Comparison of ENCODE assay signal across 27 cellular contexts in the genomic region with DNA sequence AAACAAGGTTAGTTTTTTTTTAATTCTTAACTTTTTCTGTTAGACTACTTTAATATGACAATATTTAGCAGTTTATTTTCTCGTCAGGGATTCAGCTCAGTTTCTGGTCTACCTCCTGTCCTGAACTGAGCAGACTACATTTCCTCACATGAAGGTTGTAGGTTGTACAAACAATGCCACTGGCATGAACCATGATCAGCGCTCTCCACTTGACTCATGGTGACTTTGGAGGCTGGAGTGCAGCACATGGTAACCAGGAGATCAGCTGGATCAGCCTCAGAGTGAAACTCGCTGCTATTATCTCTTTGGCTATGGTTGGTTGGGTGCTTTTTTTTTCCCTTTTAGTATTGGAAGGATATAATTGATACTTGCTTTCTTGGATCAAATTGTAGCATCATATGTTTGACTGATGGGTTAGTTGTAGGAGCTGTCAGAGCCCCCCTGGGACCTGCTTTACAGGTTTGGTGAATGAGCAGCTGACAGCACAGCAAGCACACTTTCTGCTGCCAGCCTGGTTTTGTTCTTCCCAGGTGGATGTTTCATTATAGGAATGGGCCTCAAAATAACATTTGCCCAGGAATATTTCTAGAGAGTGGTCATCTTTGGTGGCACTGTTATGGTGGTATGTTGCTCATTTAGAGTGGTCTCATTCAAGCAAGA.
DNase-seq lines count a peak whose midpoint lies in the region; ATAC-seq and TF ChIP-seq lines count a peak whose summit lies in the region.
"Had no signal": no experiment of that assay in that cellular context is flagged by ENCODE, and none has a peak within 500 bp of the region (broad histone marks: within the 10 kb centered on the region; RNA-seq: fewer than 3 reads in every experiment).

No MANE protein-coding gene starts in this region.

- no peak overlapping the region for H3K27ac ChIP-seq in esophagus muscularis mucosa (replicated peaks in 1 of 4)
- H3K27ac ChIP-seq: BLaER1, GM23248, heart left ventricle, prostate gland, tibial artery had no signal

- intact Hi-C loops in esophagus muscularis mucosa (cut with DNase I), result no loop called here

- H3K4me3 Mint-ChIP-seq in nephron progenitor cell, result no peak overlapping the region
- H3K4me3 Mint-ChIP-seq: activated CD4-positive, alpha-beta memory T cell treated with anti-CD3 and anti-CD28 coated beads, Interleukin-2, amount 10 ng/mL, durations not matched to agents 7 days and 5 days; activated T-helper 1 cell treated with anti-CD3 and anti-CD28 coated beads, Interleukin-12 subunit alpha, Interleukin-12 subunit beta, Interleukin-2, Interleukin-4 antibody, amounts not matched to agents 30 ng/mL and 10 ng/mL and 1 ng/mL, durations not matched to agents 14 hours and 24 hours and 36 hours; naive B cell had no signal

- no peaks in the 10 kb centered on the region for H3K27me3 ChIP-seq in esophagus muscularis mucosa
- H3K27me3 ChIP-seq: BLaER1, heart left ventricle, tibial artery had no signal

- no peak for TF ChIP-seq POLR2A in esophagus muscularis mucosa (IDR thresholded peaks at IDR 0.05; ENCODE audit: low read depth)

- H3K36me3 ChIP-seq in esophagus muscularis mucosa, result no peaks in the 10 kb centered on the region
- H3K36me3 ChIP-seq: heart left ventricle, prostate gland, tibial artery had no signal

- H3K9me3 ChIP-seq in esophagus muscularis mucosa, result peaks cover 0 to 7% (median 2%) of the 10 kb centered on the region in 4 donors
- H3K9me3 ChIP-seq: prostate gland had no signal

- peak overlapping the region; percentile 14 for H3K27ac Mint-ChIP-seq in nephron progenitor cell
- H3K27ac Mint-ChIP-seq: activated CD4-positive, alpha-beta memory T cell treated with anti-CD3 and anti-CD28 coated beads, Interleukin-2, amount 10 ng/mL, durations not matched to agents 7 days and 5 days; activated T-helper 1 cell treated with anti-CD3 and anti-CD28 coated beads, Interleukin-12 subunit alpha, Interleukin-12 subunit beta, Interleukin-2, Interleukin-4 antibody, amounts not matched to agents 30 ng/mL and 10 ng/mL and 1 ng/mL, durations not matched to agents 14 hours and 24 hours and 36 hours had no signal

- H3K9me3 Mint-ChIP-seq in nephron progenitor cell, result peaks cover 18% of the 10 kb centered on the region

- ATAC-seq in GM21576 (IDR thresholded peaks at IDR 0.05; ENCODE audit: unreplicated experiment) (no peak), HG03280 (IDR thresholded peaks at IDR 0.05; ENCODE audit: unreplicated experiment) (no peak)
- ATAC-seq: heart left ventricle, sciatic nerve had no signal

- H3K4me3 ChIP-seq in esophagus muscularis mucosa, result no peak overlapping the region
- H3K4me3 ChIP-seq: BLaER1, GM23248, heart left ventricle, prostate gland, tibial artery had no signal

- H3K4me1 ChIP-seq in esophagus muscularis mucosa, result no peaks in the 10 kb centered on the region
- H3K4me1 ChIP-seq: BLaER1, heart left ventricle, tibial artery had no signal

- no peak for TF ChIP-seq EP300 in esophagus muscularis mucosa (IDR thresholded peaks at IDR 0.05)

- 95% methylated on average over 3 of the region's 3 CpGs for WGBS in esophagus muscularis mucosa

- peaks cover 16% of the 10 kb centered on the region for H3K36me3 Mint-ChIP-seq in nephron progenitor cell (ENCODE audit: low read depth)

- DNase-seq in DMS153 treated with DMSO at 0.1 percent for 48 hours (lab: John Stamatoyannopoulos, UW; ENCODE audit: unreplicated experiment) (peak; percentile 24), NCI-H146 treated with DMSO at 0.1 percent for 48 hours (lab: John Stamatoyannopoulos, UW; ENCODE audit: unreplicated experiment) (peak; percentile 17), NCI-H510A treated with DMSO at 0.1 percent for 48 hours (lab: John Stamatoyannopoulos, UW) (peak; percentile 52), nephron progenitor cell (no peak), esophagus muscularis mucosa (ENCODE audit: extremely low spot score) (no peak)
- DNase-seq: activated CD4-positive, alpha-beta memory T cell treated with anti-CD3 and anti-CD28 coated beads, Interleukin-2, amount 10 ng/mL, durations not matched to agents 7 days and 5 days; activated CD4-positive, alpha-beta T cell treated with anti-CD3 and anti-CD28 coated beads for 1 hour; activated CD8-positive, alpha-beta memory T cell treated with anti-CD3 and anti-CD28 coated beads, Interleukin-2, amount 50 U/mL, for 4 hours; activated naive CD4-positive, alpha-beta T cell treated with Interleukin-2 at 50 U/mL for 16 hours; DND-41; foreskin fibroblast; GM23248; heart left ventricle; midbrain; naive B cell; NCI-H1048; NCI-H774; nucleus accumbens; SIG-M5; SW 1271; tibial artery had no signal

- H3K27me3 Mint-ChIP-seq in nephron progenitor cell (ENCODE audit: low read depth, poor library complexity), result peaks cover 8% of the 10 kb centered on the region
- H3K27me3 Mint-ChIP-seq: activated CD4-positive, alpha-beta memory T cell treated with anti-CD3 and anti-CD28 coated beads, Interleukin-2, amount 10 ng/mL, durations not matched to agents 7 days and 5 days; naive B cell had no signal

- no peak for TF ChIP-seq CTCF in nephron progenitor cell (IDR thresholded peaks at IDR 0.05)
- TF ChIP-seq CTCF in esophagus muscularis mucosa (IDR thresholded peaks at IDR 0.05), result no peak

- H3K4me1 Mint-ChIP-seq in nephron progenitor cell, result peaks cover 27% of the 10 kb centered on the region
- H3K4me1 Mint-ChIP-seq: activated CD4-positive, alpha-beta memory T cell treated with anti-CD3 and anti-CD28 coated beads, Interleukin-2, amount 10 ng/mL, durations not matched to agents 7 days and 5 days had no signal

Comparison
In these comparisons a context has a peak if more than half of its experiments do, and no peak if none do; other contexts are left out.
1. DNase-seq: peak in DMS153 treated with DMSO at 0.1 percent for 48 hours (single experiment), NCI-H146 treated with DMSO at 0.1 percent for 48 hours (single experiment) and NCI-H510A treated with DMSO at 0.1 percent for 48 hours (single experiment); none in nephron progenitor cell (single experiment) and esophagus muscularis mucosa (single experiment).